In the genomic region with DNA sequence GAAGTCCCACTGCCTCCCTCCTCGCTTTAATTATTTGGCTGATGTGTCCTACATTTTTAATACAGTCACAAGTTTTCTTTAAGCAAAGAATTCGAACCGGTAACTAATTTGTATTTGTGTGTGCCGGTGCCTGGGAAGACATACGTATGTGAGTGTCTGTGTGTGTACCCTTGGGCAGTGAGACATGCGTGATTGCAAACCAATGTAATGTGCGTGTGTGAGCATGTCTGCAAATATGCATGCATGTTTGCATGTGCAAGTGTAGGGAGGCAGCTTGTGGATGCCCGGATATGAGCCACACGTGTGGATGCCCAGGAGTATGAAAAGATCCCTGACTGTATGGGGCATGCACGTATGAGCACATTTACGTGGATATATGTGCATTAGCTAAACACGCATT, we compare ENCODE assay signal across 20 cellular contexts. TPM values are rescaled to one million over a fixed set of nuclear protein-coding genes. Genes with fewer than 3 reads are reported as not detected.
DNase-seq lines count a peak whose midpoint lies in the region; ATAC-seq and TF ChIP-seq lines count a peak whose summit lies in the region.
"Had no signal": no experiment of that assay in that cellular context is flagged by ENCODE, and none has a peak within 500 bp of the region (broad histone marks: within the 10 kb centered on the region; RNA-seq: fewer than 3 reads in every experiment).

No MANE protein-coding gene starts in this region.

- H3K27ac ChIP-seq in stomach (no peak overlapping the region), mammary epithelial cell (ENCODE audit: insufficient read depth, low read depth, low read length) (no peak overlapping the region)
- H3K27ac ChIP-seq: 22Rv1 had no signal

- peak; percentile 51 for DNase-seq in activated CD8-positive, alpha-beta memory T cell treated with anti-CD3 and anti-CD28 coated beads for 24 hours
- no peak for DNase-seq in activated CD8-positive, alpha-beta memory T cell treated with anti-CD3 and anti-CD28 coated beads, Interleukin-2, amount 50 U/mL, for 48 hours
- DNase-seq in activated CD8-positive, alpha-beta memory T cell treated with anti-CD3 and anti-CD28 coated beads, Interleukin-2, amount 50 U/mL, for 4 hours: peak; percentile 1
- no peak for DNase-seq in naive B cell
- DNase-seq in stomach: peak; percentile 3
- DNase-seq in HuH-7.5 (ENCODE audit: low spot score): no peak
- DNase-seq in GM10266 (ENCODE audit: extremely low spot score): no peak
- DNase-seq in mammary epithelial cell: no peak
- DNase-seq: C1 segment of cervical spinal cord, DMS 273 treated with DMSO at 0.1 percent for 48 hours, GF-D8, H9, MM.1S, NCI-H1092 treated with DMSO at 0.1 percent for 48 hours, NCI-H1694, NCI-H2227 treated with DMSO at 0.1 percent for 48 hours, NCI-H524, PC-9 had no signal

- H3K27me3 Mint-ChIP-seq in naive B cell: no peaks in the 10 kb centered on the region

- in situ Hi-C loops in mammary epithelial cell (cut with MboI; ENCODE audit: low sequenced_read_pairs in 2 of 2): no loop called here

- H3K36me3 ChIP-seq in stomach (no peaks in the 10 kb centered on the region), mammary epithelial cell (ENCODE audit: insufficient read depth, low read length) (no peaks in the 10 kb centered on the region)

- peaks cover 0 to 6% (median 0%) of the 10 kb centered on the region in 7 donors for H3K9me3 Mint-ChIP-seq in naive B cell
- H3K9me3 Mint-ChIP-seq: H9 had no signal

- 84 to 88% (median 88%) methylated on average over 12 of the region's 12 CpGs for WGBS in stomach, 5 donors
- WGBS in mammary epithelial cell (ENCODE audit: low coverage, missing lambda C conversion rate): 82% methylated on average over 12 of the region's 12 CpGs

- no peak for TF ChIP-seq CTCF in stomach (IDR thresholded peaks at IDR 0.05)
- no peak for TF ChIP-seq CTCF in GM10266 (IDR thresholded peaks at IDR 0.05; ENCODE audit: control insufficient read depth, insufficient read depth, low read depth, missing control alignments)
- no peak for TF ChIP-seq CTCF in mammary epithelial cell (conservative IDR thresholded peaks at IDR 0.05 in 1 of 2, IDR thresholded peaks at IDR 0.05 in 1 of 2; ENCODE audit: extremely low read depth in 1 of 2, insufficient read depth in 1 of 2, low read depth in 1 of 2, low read length in 2 of 2)

- no TSS peak for BruUV-seq in mammary epithelial cell (replicated peaks; lab: Mats Ljungman, UMichigan)

- no peaks in the 10 kb centered on the region for H3K27me3 ChIP-seq in stomach
- no peaks in the 10 kb centered on the region for H3K27me3 ChIP-seq in mammary epithelial cell (ENCODE audit: insufficient read depth, low read length)

- no peak for TF ChIP-seq POLR2A in stomach (IDR thresholded peaks at IDR 0.05)

- no peak overlapping the region for H2AFZ ChIP-seq in mammary epithelial cell (ENCODE audit: low read depth, low read length)
- H2AFZ ChIP-seq: PC-9 had no signal

- H3K36me3 Mint-ChIP-seq in naive B cell: no peaks in the 10 kb centered on the region

- no peak for ATAC-seq in naive B cell (ENCODE audit: low read depth in 2 of 2)
- ATAC-seq: HepG2 had no signal

- H3K79me2 ChIP-seq in mammary epithelial cell (ENCODE audit: insufficient read depth, low read length): no peaks in the 10 kb centered on the region

- dilution Hi-C loops in mammary epithelial cell (cut with HindIII; ENCODE audit: low sequenced_read_pairs): no loop called here

- no peak overlapping the region for H3K4me3 ChIP-seq in stomach
- H3K4me3 ChIP-seq in mammary epithelial cell (replicated peaks in 1 of 3; ENCODE audit: insufficient read depth in 1 of 3, low read depth in 2 of 3, low read length in 3 of 3): no peak overlapping the region
- H3K4me3 ChIP-seq: PC-9 had no signal

- H3K27ac Mint-ChIP-seq in naive B cell: peak overlapping the region in 4 of 6 donors; percentile 4 to 84 (median 45)
- H3K27ac Mint-ChIP-seq: H9 had no signal

- CTCF ChIA-PET in mammary epithelial cell (lab: Charles Lee; ENCODE audit: low non-redundant PET): no interaction called here

- TF ChIP-seq EP300 in stomach (IDR thresholded peaks at IDR 0.05): no peak

- peaks cover 76 to 98% (median 91%) of the 10 kb centered on the region in 3 donors for H3K4me1 Mint-ChIP-seq in naive B cell

- H3K4me1 ChIP-seq in stomach (peaks cover 11 to 66% (median 23%) of the 10 kb centered on the region in 4 donors), mammary epithelial cell (ENCODE audit: insufficient read depth, low read length) (no peaks in the 10 kb centered on the region)

- no peaks in the 10 kb centered on the region for H3K9me3 ChIP-seq in stomach
- H3K9me3 ChIP-seq in mammary epithelial cell (replicated peaks; ENCODE audit: insufficient read depth, low read length): no peaks in the 10 kb centered on the region

- intact Hi-C loops in stomach (cut with DNase I; ENCODE audit: low total_unique reads): no loop called here
- intact Hi-C loops in mammary epithelial cell (cut with micrococcal nuclease): no loop called here

- H3K4me3 Mint-ChIP-seq in naive B cell: peak overlapping the region in 3 of 8 donors; percentile 38 to 65 (median 57)
- H3K4me3 Mint-ChIP-seq: H9 had no signal

- H3K9ac ChIP-seq in mammary epithelial cell (ENCODE audit: insufficient read depth, low read length): no peak overlapping the region

- no peaks in the 10 kb centered on the region for H4K20me1 ChIP-seq in mammary epithelial cell (ENCODE audit: insufficient read depth, low read length)

- no peak overlapping the region for H3K4me2 ChIP-seq in mammary epithelial cell (ENCODE audit: insufficient read depth, low read depth, low read length)

RNA-seq across cellular contexts. Expression of gene NEK6, which starts 44.4 kb away (rescaled TPM):
- polyA plus RNA-seq in naive B cell (ENCODE audit: low read depth in 6 of 6) (10 to 100 TPM in 2 of 6 donors, 1 to 10 TPM in 4; 4.5 to 15.2 (median 8.0) TPM), stomach (10 to 100 TPM in 2 of 3 donors, 1 to 10 TPM in 1; 6.0 to 18.9 (median 18.3) TPM), mammary epithelial cell (50.6 TPM)
- total RNA-seq in stomach (10 to 100 TPM; 24.5 to 76.8 (median 35.6) TPM), mammary epithelial cell (10 to 100 TPM; 41.3 to 41.7 TPM)
- polyA minus RNA-seq in mammary epithelial cell: 68.8 TPM

Comparison
In these comparisons a context has a peak if more than half of its experiments do, and no peak if none do; other contexts are left out.
1. DNase-seq: peak in activated CD8-positive, alpha-beta memory T cell treated with anti-CD3 and anti-CD28 coated beads for 24 hours (single experiment), activated CD8-positive, alpha-beta memory T cell treated with anti-CD3 and anti-CD28 coated beads, Interleukin-2, amount 50 U/mL, for 4 hours (single experiment) and stomach (single experiment); none in activated CD8-positive, alpha-beta memory T cell treated with anti-CD3 and anti-CD28 coated beads, Interleukin-2, amount 50 U/mL, for 48 hours (single experiment), naive B cell (single experiment), HuH-7.5 (single experiment), GM10266 (single experiment) and mammary epithelial cell (single experiment).